Comparison of ENCODE assay signal across 17 cellular contexts in the genomic region with DNA sequence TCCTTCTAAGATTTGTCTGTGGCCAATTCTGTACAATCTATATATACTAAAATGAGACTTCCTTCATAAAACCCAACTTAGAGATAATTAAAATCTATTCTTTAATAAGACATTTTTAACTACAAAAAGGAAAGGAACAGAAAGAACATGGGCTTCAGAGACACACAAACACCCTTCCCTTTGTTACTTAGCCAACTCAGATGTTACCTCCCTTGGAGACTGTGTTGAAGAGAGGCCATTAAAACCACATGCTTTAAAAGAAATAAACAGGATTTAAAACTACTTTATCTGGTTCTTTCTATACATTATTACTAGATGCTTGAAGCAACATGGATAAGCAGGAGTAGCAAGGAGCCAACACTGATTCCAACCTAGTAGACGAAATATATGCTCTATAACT. TPM values are rescaled to one million over a fixed set of nuclear protein-coding genes. Genes with fewer than 3 reads are reported as not detected.
A peak's percentile ranks its signal among the peaks of the same experiment; 100 is the strongest.
DNase-seq lines count a peak whose midpoint lies in the region; ATAC-seq and TF ChIP-seq lines count a peak whose summit lies in the region.
"Had no signal": no experiment of that assay in that cellular context is flagged by ENCODE, and none has a peak within 500 bp of the region (broad histone marks: within the 10 kb centered on the region; RNA-seq: fewer than 3 reads in every experiment).

No MANE protein-coding gene starts in this region.

- intact Hi-C loops in IMR-90 (cut with micrococcal nuclease), result no loop called here

- peaks cover 42 to 72% of the 10 kb centered on the region in 2 experiments for H3K79me1 ChIP-seq in IMR-90 (ENCODE audit: low read depth in 1 of 2, low read length in 2 of 2)
- H3K79me1 ChIP-seq in neuronal stem cell (ENCODE audit: low read depth, low read length), result no peaks in the 10 kb centered on the region

- H2BK120ac ChIP-seq in IMR-90 (ENCODE audit: low read depth, low read length) (no peak overlapping the region), neuronal stem cell (ENCODE audit: low read depth, low read length) (no peak overlapping the region)

- peak overlapping the region; percentile 38 for H3K27ac ChIP-seq in GM23248
- no peak overlapping the region for H3K27ac ChIP-seq in IMR-90 (ENCODE audit: insufficient read depth, low read length)
- H3K27ac ChIP-seq in ectodermal cell (ENCODE audit: insufficient read depth, low read depth, low read length, poor library complexity, severe bottlenecking), result peak overlapping the region; percentile 74
- peak overlapping the region; percentile 79 to 94 for H3K27ac ChIP-seq in mucosa of rectum (ENCODE audit: low read depth in 2 of 2, low read length in 2 of 2)
- no peak overlapping the region for H3K27ac ChIP-seq in neuronal stem cell (replicated peaks; ENCODE audit: low read length)
- H3K27ac ChIP-seq: SJCRH30 had no signal

- H3K18ac ChIP-seq in IMR-90 (ENCODE audit: low read depth, low read length), result no peak overlapping the region
- H3K18ac ChIP-seq in neuronal stem cell (ENCODE audit: low read length), result no peak overlapping the region

- no peaks in the 10 kb centered on the region for H3K9me2 ChIP-seq in GM23248 (ENCODE audit: insufficient read depth)

- CTCF ChIA-PET in IMR-90 (lab: Yijun Ruan, JAX), result no interaction called here

- no peak for TF ChIP-seq CTCF in IMR-90 (conservative IDR thresholded peaks at IDR 0.05; ENCODE audit: low read depth, low read length)

- no peak for DNase-seq in GM23248
- DNase-seq in IMR-90, result no peak
- DNase-seq in neuronal stem cell (ENCODE audit: low spot score), result no peak
- no peak for DNase-seq in SHP77 (lab: John Stamatoyannopoulos, UW)
- no peak for DNase-seq in AG20443 (ENCODE audit: low spot score)
- no peak for DNase-seq in Kasumi-1 (lab: John Stamatoyannopoulos, UW)
- DNase-seq: AML-193, COR-L47, H9, NCI-H1417 treated with DMSO at 0.1 percent for 48 hours, NCI-H1930, NCI-H526 treated with DMSO at 0.1 percent for 48 hours, RPMI8226, SJCRH30 had no signal

- H3K4me1 ChIP-seq in GM23248 (ENCODE audit: insufficient read depth) (peaks cover 48% of the 10 kb centered on the region), IMR-90 (ENCODE audit: control insufficient read depth, insufficient read depth, low read length) (peaks cover 8% of the 10 kb centered on the region), ectodermal cell (ENCODE audit: control insufficient read depth, insufficient read depth, low read length) (peaks cover 14% of the 10 kb centered on the region), mucosa of rectum (ENCODE audit: control insufficient read depth in 2 of 2, insufficient read depth in 2 of 2, low read length in 2 of 2) (peaks cover 14 to 28% of the 10 kb centered on the region in 2 donors), neuronal stem cell (ENCODE audit: control insufficient read depth in 2 of 2, insufficient read depth in 1 of 2, low read depth in 1 of 2, low read length in 2 of 2) (peaks cover 6 to 15% of the 10 kb centered on the region in 2 donors)
- H3K4me1 ChIP-seq: SJCRH30 had no signal

- no peak overlapping the region for H4K91ac ChIP-seq in IMR-90 (ENCODE audit: insufficient read depth, low read depth, low read length)
- no peak overlapping the region for H4K91ac ChIP-seq in neuronal stem cell (ENCODE audit: low read depth, low read length, poor library complexity)

- no peak overlapping the region for H4K5ac ChIP-seq in IMR-90 (ENCODE audit: low read depth, low read length)

- H3K9ac ChIP-seq in GM23248 (peak overlapping the region; percentile 38), IMR-90 (ENCODE audit: low read depth, low read length) (no peak overlapping the region), mucosa of rectum (ENCODE audit: low read depth in 1 of 2, low read length in 2 of 2) (no peak overlapping the region), neuronal stem cell (ENCODE audit: low read depth, low read length, poor library complexity) (no peak overlapping the region)

- no peak overlapping the region for H3K4me3 ChIP-seq in GM23248
- no peak overlapping the region for H3K4me3 ChIP-seq in IMR-90 (ENCODE audit: insufficient read depth, low read depth, low read length)
- H3K4me3 ChIP-seq in ectodermal cell (ENCODE audit: insufficient read depth, low read depth, low read length), result no peak overlapping the region
- H3K4me3 ChIP-seq in mucosa of rectum (ENCODE audit: low read length in 2 of 2), result no peak overlapping the region
- no peak overlapping the region for H3K4me3 ChIP-seq in neuronal stem cell (ENCODE audit: low read length in 2 of 2)
- H3K4me3 ChIP-seq: K562, SJCRH30 had no signal

- no peak overlapping the region; the same call in 1 of the 2 replicates for H3K23ac ChIP-seq in IMR-90 (ENCODE audit: low read depth, low read length)
- H3K23ac ChIP-seq in neuronal stem cell (ENCODE audit: low read depth, low read length, poor library complexity), result no peak overlapping the region

- H3K14ac ChIP-seq in IMR-90 (replicated peaks; ENCODE audit: low read depth, low read length), result no peak overlapping the region
- no peak overlapping the region for H3K14ac ChIP-seq in neuronal stem cell (ENCODE audit: low read length)

- H3K4ac ChIP-seq in IMR-90 (ENCODE audit: low read depth, low read length) (0 out of 2 replicates have a peak overlapping the region, but pooled peaks have one; percentile 24), neuronal stem cell (ENCODE audit: low read length) (no peak overlapping the region)

- no peak for ATAC-seq in IMR-90 (ENCODE audit: low read depth)
- ATAC-seq: K562 had no signal

- H2AK5ac ChIP-seq in IMR-90 (ENCODE audit: low read depth, low read length), result no peak overlapping the region
- no peak overlapping the region for H2AK5ac ChIP-seq in neuronal stem cell (ENCODE audit: low read depth, low read length)

- H4K20me1 ChIP-seq in GM23248 (ENCODE audit: insufficient read depth) (no peaks in the 10 kb centered on the region), IMR-90 (ENCODE audit: insufficient read depth, low read length) (peaks cover 14% of the 10 kb centered on the region)

- H3K9me3 ChIP-seq in GM23248 (ENCODE audit: low read depth) (no peaks in the 10 kb centered on the region), IMR-90 (ENCODE audit: control insufficient read depth, insufficient read depth, low read length) (no peaks in the 10 kb centered on the region), ectodermal cell (ENCODE audit: control insufficient read depth, low read length) (no peaks in the 10 kb centered on the region), mucosa of rectum (ENCODE audit: control insufficient read depth in 2 of 2, low read length in 2 of 2) (no peaks in the 10 kb centered on the region), neuronal stem cell (replicated peaks in 1 of 2; ENCODE audit: control insufficient read depth in 2 of 2, insufficient read depth in 1 of 2, low read depth in 1 of 2, low read length in 2 of 2) (no peaks in the 10 kb centered on the region)
- H3K9me3 ChIP-seq: SJCRH30 had no signal

- no peak overlapping the region for H3K56ac ChIP-seq in IMR-90 (ENCODE audit: extremely low read depth, insufficient read depth, low read length)

- no peak overlapping the region for H2BK12ac ChIP-seq in neuronal stem cell (ENCODE audit: low read length)

- H3K4me2 ChIP-seq in GM23248 (ENCODE audit: unreplicated experiment) (peak overlapping the region; percentile 56), IMR-90 (ENCODE audit: low read depth, low read length) (no peak overlapping the region), neuronal stem cell (ENCODE audit: insufficient read depth, low read length, poor library complexity, severe bottlenecking) (no peak overlapping the region)

- no peak for TF ChIP-seq POLR2A in IMR-90 (IDR thresholded peaks at IDR 0.05; ENCODE audit: low read depth, low read length)

- H3K9me1 ChIP-seq in IMR-90 (ENCODE audit: insufficient read depth, low read length), result peaks cover 3% of the 10 kb centered on the region; the same call in 1 of the 2 replicates

- peaks cover 98% of the 10 kb centered on the region for H3K79me2 ChIP-seq in GM23248 (ENCODE audit: insufficient read depth)

- H4K8ac ChIP-seq in IMR-90 (ENCODE audit: low read depth in 2 of 2, low read length in 2 of 2) (no peak overlapping the region), neuronal stem cell (ENCODE audit: low read depth, low read length) (no peak overlapping the region)

- H3K36me3 ChIP-seq in GM23248 (ENCODE audit: low read depth) (no peaks in the 10 kb centered on the region), IMR-90 (ENCODE audit: control insufficient read depth, insufficient read depth, low read length) (no peaks in the 10 kb centered on the region), ectodermal cell (ENCODE audit: control insufficient read depth, insufficient read depth, low read length) (no peaks in the 10 kb centered on the region), mucosa of rectum (ENCODE audit: control insufficient read depth in 2 of 2, insufficient read depth in 2 of 2, low read length in 2 of 2) (no peaks in the 10 kb centered on the region), neuronal stem cell (replicated peaks in 1 of 2; ENCODE audit: control insufficient read depth in 2 of 2, insufficient read depth in 2 of 2, low read length in 2 of 2) (no peaks in the 10 kb centered on the region)
- H3K36me3 ChIP-seq: SJCRH30 had no signal

- 67 to 75% methylated on average over 1 of the region's 1 CpG for WGBS in GM23248 (ENCODE audit: low coverage in 1 of 2, low lambda C conversion rate in 2 of 2, missing lambda C conversion rate in 2 of 2), 2 experiments
- no CpG with 5 or more reads among the region's 1 CpG for WGBS in IMR-90 (ENCODE audit: extremely low coverage in 2 of 2, insufficient read length in 1 of 2), 2 experiments
- WGBS in ectodermal cell, 2 experiments, result no CpG with 5 or more reads among the region's 1 CpG
- WGBS in neuronal stem cell (ENCODE audit: extremely low coverage in 2 of 2, insufficient read length in 2 of 2, insufficient replicate concordance in 1 of 2), 2 donors, result no CpG with 5 or more reads among the region's 1 CpG

- H3K27me3 ChIP-seq in GM23248 (replicated peaks; ENCODE audit: insufficient read depth) (no peaks in the 10 kb centered on the region), IMR-90 (ENCODE audit: control insufficient read depth, insufficient read depth, low read length) (no peaks in the 10 kb centered on the region), ectodermal cell (ENCODE audit: control insufficient read depth, insufficient read depth, low read length, poor library complexity, severe bottlenecking) (no peaks in the 10 kb centered on the region), mucosa of rectum (ENCODE audit: control insufficient read depth in 2 of 2, insufficient read depth in 2 of 2, low read length in 2 of 2) (no peaks in the 10 kb centered on the region), neuronal stem cell (ENCODE audit: control insufficient read depth in 3 of 3, insufficient read depth in 3 of 3, low read depth in 1 of 3, low read length in 3 of 3) (no peaks in the 10 kb centered on the region)
- H3K27me3 ChIP-seq: SJCRH30 had no signal

- in situ Hi-C loops in GM23248 (cut with MboI) (no loop called here), IMR-90 (cut with MboI; ENCODE audit: low sequenced_read_pairs) (no loop called here)

- H2BK5ac ChIP-seq in IMR-90 (ENCODE audit: low read depth, low read length, poor library complexity, severe bottlenecking) (no peak overlapping the region), neuronal stem cell (ENCODE audit: low read length) (no peak overlapping the region)

- H2BK20ac ChIP-seq in IMR-90 (ENCODE audit: low read depth, low read length), result 0 out of 2 replicates have a peak overlapping the region, but pooled peaks have one; percentile 48

- H2BK15ac ChIP-seq in IMR-90 (ENCODE audit: low read depth, low read length) (no peak overlapping the region), neuronal stem cell (ENCODE audit: low read length) (no peak overlapping the region)

- POLR2A ChIA-PET in IMR-90 (lab: Charles Lee; ENCODE audit: unreplicated experiment), result no interaction called here

- BruUV-seq in IMR-90 (replicated peaks; lab: Mats Ljungman, UMichigan), result no TSS peak

- dilution Hi-C loops in IMR-90 (cut with HindIII; ENCODE audit: low sequenced_read_pairs, unreplicated experiment), result no loop called here

- H3F3A ChIP-seq in GM23248 (ENCODE audit: insufficient read depth), result peaks cover 47% of the 10 kb centered on the region

- no peak overlapping the region for H2AK9ac ChIP-seq in IMR-90 (replicated peaks; ENCODE audit: low read depth, low read length, poor library complexity)

- no peak overlapping the region for H2AFZ ChIP-seq in GM23248
- no peak overlapping the region for H2AFZ ChIP-seq in IMR-90 (replicated peaks; ENCODE audit: low read length, poor library complexity)
- no peak overlapping the region for H2AFZ ChIP-seq in neuronal stem cell (ENCODE audit: low read length)

- no peak for TF ChIP-seq RAD21 in IMR-90 (IDR thresholded peaks at IDR 0.05; ENCODE audit: low read length)

RNA-seq across cellular contexts. Expression of a gene that starts 42.0 kb away (rescaled TPM):
- 77.7 and 83.8 TPM in 2 replicates for total RNA-seq in GM23248 (2014; rRNA removed; shearing (Covaris generic))
- polyA plus RNA-seq in GM23248 (2016; fragmentation: Nextera tagmentation; extraction: Ambion mirVana) (73.1 and 77.6 TPM in 2 replicates), IMR-90 (2012; rRNA removed) (27.6 and 31.0 TPM in 2 replicates)
- total RNA-seq in IMR-90 (2012; rRNA removed), result 20.6 and 45.8 TPM in 2 replicates
- 6.4 and 9.3 TPM in 2 replicates for polyA plus RNA-seq in IMR-90 (2012; cell fraction: cytosol; rRNA removed)
- polyA plus RNA-seq in IMR-90 (2012; cell fraction: nucleus; rRNA removed; ENCODE audit: low replicate concordance), result 8.9 and 43.4 TPM in 2 replicates
- polyA plus RNA-seq in ectodermal cell (2013, experiment 1 of 4), result 32.6 TPM
- 33.8 TPM for polyA plus RNA-seq in ectodermal cell (2013, experiment 2 of 4)
- 24.5 TPM for polyA plus RNA-seq in ectodermal cell (2013, experiment 3 of 4)
- polyA plus RNA-seq in ectodermal cell (2013, experiment 4 of 4), result 26.3 TPM
- polyA plus RNA-seq in neuronal stem cell (2013, experiment 1 of 2), result 24.2 TPM
- 26.6 TPM for polyA plus RNA-seq in neuronal stem cell (2013, experiment 2 of 2)

Comparison
In these comparisons a context has a peak if more than half of its experiments do, and no peak if none do; other contexts are left out.
1. H3K27ac ChIP-seq: peak in GM23248 (single experiment), ectodermal cell (single experiment) and mucosa of rectum (2 of 2); none in IMR-90 (single experiment) and neuronal stem cell (single experiment).